In the genomic region with DNA sequence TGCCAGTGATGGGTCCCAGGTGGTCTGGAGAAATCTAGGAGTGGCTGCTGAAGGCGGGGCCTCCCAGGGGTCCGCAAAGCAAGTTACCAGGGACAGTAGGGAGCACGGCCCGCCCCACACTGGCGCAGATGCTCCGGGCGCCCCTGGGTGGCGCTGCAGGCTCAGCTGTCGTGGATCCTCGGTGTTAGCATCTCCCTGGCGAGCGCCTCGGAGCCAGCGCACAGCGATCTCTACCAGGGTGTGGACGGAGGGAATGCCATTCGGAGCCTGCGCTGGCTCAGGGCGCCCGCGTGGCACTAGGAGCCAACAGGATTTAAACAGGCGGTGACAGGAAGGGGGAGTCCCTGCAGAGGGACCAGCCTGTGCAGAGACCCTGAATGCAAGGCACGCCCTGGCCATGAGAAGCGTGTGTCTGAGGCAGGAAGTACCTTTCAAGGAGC, we compare ENCODE assay signal across 8 cellular contexts. TPM values are rescaled to one million over a fixed set of nuclear protein-coding genes. Genes with fewer than 3 reads are reported as not detected.
DNase-seq lines count a peak whose midpoint lies in the region; ATAC-seq, FAIRE-seq and TF ChIP-seq lines count a peak whose summit lies in the region.

No MANE protein-coding gene starts in this region.

- H3K36me3 Mint-ChIP-seq in astrocyte (ENCODE audit: low read depth, unreplicated experiment), result peaks cover 10% of the 10 kb centered on the region

- H3K27ac ChIP-seq in HEK293 (ENCODE audit: extremely low read depth, low read depth, low read length), result no peak overlapping the region
- H3K27ac ChIP-seq in astrocyte (ENCODE audit: low read depth, low read length), result no peak overlapping the region
- H3K27ac ChIP-seq in sigmoid colon, result peak overlapping the region in 2 of 4 donors; percentile 4 to 46

- no peaks in the 10 kb centered on the region for H3K9me3 ChIP-seq in HEK293 (ENCODE audit: control insufficient read depth, insufficient read depth, low read depth, low read length)
- no peaks in the 10 kb centered on the region for H3K9me3 ChIP-seq in astrocyte (ENCODE audit: insufficient read depth, low read depth, low read length)
- H3K9me3 ChIP-seq in sigmoid colon, result no peaks in the 10 kb centered on the region

- no peaks in the 10 kb centered on the region for H4K20me1 ChIP-seq in astrocyte (ENCODE audit: insufficient read depth, low read length)

- TF ChIP-seq CTCF in HEK293 (tag by site-specific recombination; IDR thresholded peaks at IDR 0.05), result peak; percentile 95
- TF ChIP-seq CTCF in astrocyte (IDR thresholded peaks at IDR 0.05; ENCODE audit: insufficient read depth, low read depth, low read length), result peak; percentile 76
- TF ChIP-seq CTCF in sigmoid colon (IDR thresholded peaks at IDR 0.05), result peak; percentile 77 to 92 (median 80)

- intact Hi-C loops in sigmoid colon (cut with DNase I), result no loop called here

- no peak for TF ChIP-seq POLR2A in sigmoid colon (IDR thresholded peaks at IDR 0.05)

- ATAC-seq in GM19324 (IDR thresholded peaks at IDR 0.05; ENCODE audit: low FRiP score, unreplicated experiment), result no peak

- no peak for FAIRE-seq in astrocyte (lab: Jason Lieb, UNC)

- H3K4me3 Mint-ChIP-seq in astrocyte (ENCODE audit: unreplicated experiment), result no peak overlapping the region

- DNase-seq in ELR (ENCODE audit: low read depth), result peak; percentile 83
- DNase-seq in NCI-H1436 treated with DMSO at 0.1 percent for 48 hours (lab: John Stamatoyannopoulos, UW), result peak; percentile 37
- DNase-seq in T-helper 2 cell, result peak; percentile 17 to 75 (median 47)
- peak; percentile 48 for DNase-seq in astrocyte (ENCODE audit: low read depth)
- peak in 47 of 51 donors; percentile 14 to 85 (median 69) for DNase-seq in hypothalamus (lab: John Stamatoyannopoulos, UW)
- DNase-seq in sigmoid colon, result peak; percentile 88

- H3K36me3 ChIP-seq in HEK293 (ENCODE audit: control insufficient read depth in 2 of 2, insufficient read depth in 1 of 2, low read length in 2 of 2) (no peaks in the 10 kb centered on the region), astrocyte (ENCODE audit: insufficient read depth, low read length) (no peaks in the 10 kb centered on the region), sigmoid colon (peaks cover 0 to 15% (median 3%) of the 10 kb centered on the region in 4 donors)

- peak overlapping the region; percentile 61 for H2AFZ ChIP-seq in astrocyte (ENCODE audit: low read depth, low read length)

- H3K4me1 ChIP-seq in HEK293 (ENCODE audit: control insufficient read depth, insufficient read depth, low read length) (no peaks in the 10 kb centered on the region), astrocyte (ENCODE audit: insufficient read depth, low read length) (peaks cover 9% of the 10 kb centered on the region), sigmoid colon (peaks cover 0 to 10% (median 3%) of the 10 kb centered on the region in 4 donors)

- H3K9me3 Mint-ChIP-seq in astrocyte (ENCODE audit: unreplicated experiment), result peaks cover 3% of the 10 kb centered on the region

- CTCF ChIA-PET in HEK293 (lab: Yijun Ruan, JAX), result interaction anchor here (0.6 to 6.4 kb wide), 26 partner anchors 11 to 237 kb away, joined by 3 to 64 read pairs (median 4); a partner anchor contains a TSS

- H3K9ac ChIP-seq in astrocyte (ENCODE audit: low read length), result peak overlapping the region; percentile 45

- H3K27ac Mint-ChIP-seq in astrocyte (ENCODE audit: unreplicated experiment), result no peak overlapping the region

- H3K27me3 ChIP-seq in astrocyte (ENCODE audit: insufficient read depth, low read length) (no peaks in the 10 kb centered on the region), sigmoid colon (no peaks in the 10 kb centered on the region)

- H3K27me3 Mint-ChIP-seq in astrocyte (ENCODE audit: low read depth, unreplicated experiment), result peaks cover 6% of the 10 kb centered on the region

- no peak for TF ChIP-seq EP300 in sigmoid colon (IDR thresholded peaks at IDR 0.05)

- H3K4me2 ChIP-seq in astrocyte (ENCODE audit: low read length), result peak overlapping the region; percentile 78

- no peak overlapping the region for H3K4me3 ChIP-seq in HEK293 (ENCODE audit: low read depth, low read length)
- peak overlapping the region; percentile 17 for H3K4me3 ChIP-seq in astrocyte (ENCODE audit: insufficient read depth, low read depth, low read length)
- no peak overlapping the region for H3K4me3 ChIP-seq in sigmoid colon

- H3K4me1 Mint-ChIP-seq in astrocyte (ENCODE audit: low read depth, unreplicated experiment), result peaks cover 3% of the 10 kb centered on the region

- 1 to 2% methylated on average over 24 of the region's 24 CpGs for WGBS in sigmoid colon, 2 donors

- H3K79me2 ChIP-seq in astrocyte (ENCODE audit: insufficient read depth, low read length), result no peaks in the 10 kb centered on the region

- POLR2A ChIA-PET in HEK293 (lab: Yijun Ruan, JAX), result no interaction called here

TF ChIP-seq in HEK293, 187 proteins besides CTCF, POLR2A, EP300 and RAD21 (continues in another document):
- TF ChIP-seq ZNF2 (tag by site-specific recombination; IDR thresholded peaks at IDR 0.05) (peak; percentile 90), ZNF19 (tag by site-specific recombination; IDR thresholded peaks at IDR 0.05; ENCODE audit: low read depth) (no peak), ZNF660 (tag by site-specific recombination; IDR thresholded peaks at IDR 0.05) (0 out of 2 replicates have a peak, but pooled peaks have one; percentile 22), ZNF600 (tag by site-specific recombination; IDR thresholded peaks at IDR 0.05) (0 out of 2 replicates have a peak, but pooled peaks have one; percentile 19), SCRT1 (tag by site-specific recombination; IDR thresholded peaks at IDR 0.05; ENCODE audit: borderline replicate concordance) (no peak), ZXDB (tag by site-specific recombination; IDR thresholded peaks at IDR 0.05) (peak; percentile 67; the same call in 1 of the 2 replicates), ZIC2 (tag by site-specific recombination; IDR thresholded peaks at IDR 0.05) (peak; percentile 13; the same call in 1 of the 2 replicates), ZNF184 (tag by site-specific recombination; IDR thresholded peaks at IDR 0.05) (no peak), KLF8 (tag by site-specific recombination; IDR thresholded peaks at IDR 0.05) (no peak)
- TF ChIP-seq, protein P1, sequence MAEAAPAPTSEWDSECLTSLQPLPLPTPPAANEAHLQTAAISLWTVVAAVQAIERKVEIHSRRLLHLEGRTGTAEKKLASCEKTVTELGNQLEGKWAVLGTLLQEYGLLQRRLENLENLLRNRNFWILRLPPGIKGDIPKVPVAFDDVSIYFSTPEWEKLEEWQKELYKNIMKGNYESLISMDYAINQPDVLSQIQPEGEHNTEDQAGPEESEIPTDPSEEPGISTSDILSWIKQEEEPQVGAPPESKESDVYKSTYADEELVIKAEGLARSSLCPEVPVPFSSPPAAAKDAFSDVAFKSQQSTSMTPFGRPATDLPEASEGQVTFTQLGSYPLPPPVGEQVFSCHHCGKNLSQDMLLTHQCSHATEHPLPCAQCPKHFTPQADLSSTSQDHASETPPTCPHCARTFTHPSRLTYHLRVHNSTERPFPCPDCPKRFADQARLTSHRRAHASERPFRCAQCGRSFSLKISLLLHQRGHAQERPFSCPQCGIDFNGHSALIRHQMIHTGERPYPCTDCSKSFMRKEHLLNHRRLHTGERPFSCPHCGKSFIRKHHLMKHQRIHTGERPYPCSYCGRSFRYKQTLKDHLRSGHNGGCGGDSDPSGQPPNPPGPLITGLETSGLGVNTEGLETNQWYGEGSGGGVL (tag by site-specific recombination; IDR thresholded peaks at IDR 0.05), result no peak
- TF ChIP-seq, protein P2, sequence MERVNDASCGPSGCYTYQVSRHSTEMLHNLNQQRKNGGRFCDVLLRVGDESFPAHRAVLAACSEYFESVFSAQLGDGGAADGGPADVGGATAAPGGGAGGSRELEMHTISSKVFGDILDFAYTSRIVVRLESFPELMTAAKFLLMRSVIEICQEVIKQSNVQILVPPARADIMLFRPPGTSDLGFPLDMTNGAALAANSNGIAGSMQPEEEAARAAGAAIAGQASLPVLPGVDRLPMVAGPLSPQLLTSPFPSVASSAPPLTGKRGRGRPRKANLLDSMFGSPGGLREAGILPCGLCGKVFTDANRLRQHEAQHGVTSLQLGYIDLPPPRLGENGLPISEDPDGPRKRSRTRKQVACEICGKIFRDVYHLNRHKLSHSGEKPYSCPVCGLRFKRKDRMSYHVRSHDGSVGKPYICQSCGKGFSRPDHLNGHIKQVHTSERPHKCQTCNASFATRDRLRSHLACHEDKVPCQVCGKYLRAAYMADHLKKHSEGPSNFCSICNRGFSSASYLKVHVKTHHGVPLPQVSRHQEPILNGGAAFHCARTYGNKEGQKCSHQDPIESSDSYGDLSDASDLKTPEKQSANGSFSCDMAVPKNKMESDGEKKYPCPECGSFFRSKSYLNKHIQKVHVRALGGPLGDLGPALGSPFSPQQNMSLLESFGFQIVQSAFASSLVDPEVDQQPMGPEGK (tag by site-specific recombination; IDR thresholded peaks at IDR 0.05), result no peak
- TF ChIP-seq, protein P3, sequence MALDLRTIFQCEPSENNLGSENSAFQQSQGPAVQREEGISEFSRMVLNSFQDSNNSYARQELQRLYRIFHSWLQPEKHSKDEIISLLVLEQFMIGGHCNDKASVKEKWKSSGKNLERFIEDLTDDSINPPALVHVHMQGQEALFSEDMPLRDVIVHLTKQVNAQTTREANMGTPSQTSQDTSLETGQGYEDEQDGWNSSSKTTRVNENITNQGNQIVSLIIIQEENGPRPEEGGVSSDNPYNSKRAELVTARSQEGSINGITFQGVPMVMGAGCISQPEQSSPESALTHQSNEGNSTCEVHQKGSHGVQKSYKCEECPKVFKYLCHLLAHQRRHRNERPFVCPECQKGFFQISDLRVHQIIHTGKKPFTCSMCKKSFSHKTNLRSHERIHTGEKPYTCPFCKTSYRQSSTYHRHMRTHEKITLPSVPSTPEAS (tag by site-specific recombination; IDR thresholded peaks at IDR 0.05), result no peak

RNA-seq across cellular contexts. Expression of a gene that starts 20.2 kb away (rescaled TPM):
- total RNA-seq in astrocyte, result 59.1 and 61.9 TPM in 2 replicates
- total RNA-seq in sigmoid colon, result 10 to 100 TPM; 21.1 to 57.9 (median 37.5) TPM
- polyA plus RNA-seq in sigmoid colon, result 10 to 100 TPM in 1 of 3 donors, 1 to 10 TPM in 2; 1.4 to 21.5 (median 3.0) TPM

RNA-seq across cellular contexts. Expression of a gene that starts 43.1 kb away (rescaled TPM):
- total RNA-seq in astrocyte (180 and 287 TPM in 2 replicates), sigmoid colon (10 to 100 TPM in 3 of 4 donors, 1 to 10 TPM in 1; 4.1 to 45.4 (median 25.5) TPM)
- polyA plus RNA-seq in sigmoid colon, result 10 to 100 TPM in 1 of 3 donors, 1 to 10 TPM in 2; 3.6 to 50.2 (median 3.7) TPM

RNA-seq across cellular contexts. Expression of a gene that starts 46.2 kb away (rescaled TPM):
- total RNA-seq in astrocyte (0.91 and 1.7 TPM in 2 replicates), sigmoid colon (10 to 100 TPM; 12.1 to 23.7 (median 19.6) TPM)
- 10 to 100 TPM in 1 of 3 donors, 1 to 10 TPM in 2; 5.1 to 21.6 (median 7.0) TPM for polyA plus RNA-seq in sigmoid colon

RNA-seq across cellular contexts. Expression of a gene that starts 54.4 kb away (rescaled TPM):
- total RNA-seq in astrocyte (56.7 and 74.6 TPM in 2 replicates), sigmoid colon (10 to 100 TPM; 11.8 to 17.7 (median 16.6) TPM)
- polyA plus RNA-seq in sigmoid colon, result 10 to 100 TPM in 1 of 3 donors, 1 to 10 TPM in 2; 1.2 to 12.6 (median 2.1) TPM

Comparison
In these comparisons a context has a peak if more than half of its experiments do, and no peak if none do; other contexts are left out.
1. DNase-seq: peak in every context shown above with its lines; median percentile 88 in sigmoid colon; 83 in ELR; 69 in hypothalamus; 48 in astrocyte; 47 in T-helper 2 cell; 37 in NCI-H1436 treated with DMSO at 0.1 percent for 48 hours.